In the genomic region with DNA sequence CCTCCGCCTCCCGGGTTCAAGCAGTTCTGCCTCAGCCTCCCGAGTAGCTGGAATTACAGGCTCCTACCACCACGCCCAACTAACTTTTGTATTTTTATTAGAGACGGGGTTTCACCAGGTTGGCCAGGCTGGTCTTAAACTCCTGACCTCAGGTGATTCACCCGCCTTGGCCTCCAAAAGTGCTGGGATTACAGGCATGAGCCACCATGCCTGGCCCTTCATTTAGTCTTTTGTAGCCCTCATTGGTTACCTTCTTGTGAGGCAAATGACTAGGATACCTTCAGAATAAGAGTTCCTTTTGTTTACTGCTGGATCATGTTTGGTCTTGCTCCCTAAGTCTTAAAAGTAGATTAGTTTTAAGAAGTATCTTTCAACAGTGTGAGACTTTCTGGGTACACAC, we compare ENCODE assay signal across 8 cellular contexts. TPM values are rescaled to one million over a fixed set of nuclear protein-coding genes. Genes with fewer than 3 reads are reported as not detected.
DNase-seq lines count a peak whose midpoint lies in the region; ATAC-seq, FAIRE-seq and TF ChIP-seq lines count a peak whose summit lies in the region.
"Not testable (repeated sequence)": the region's sequence is repeated elsewhere in the genome, so short reads cannot be mapped to it uniquely, and the experiment has no call there.

No MANE protein-coding gene starts in this region.

- H3K4me2 ChIP-seq in H9 (ENCODE audit: insufficient read depth, insufficient read length, low read length) = not testable (repeated sequence)

- H4K8ac ChIP-seq in H9 (replicated peaks; ENCODE audit: insufficient read length, low read depth, low read length) = not testable (repeated sequence)

- ATAC-seq in WTC11 = peak; percentile 71
- ATAC-seq in esophagus mucosa = peak; percentile 99

- not testable (repeated sequence) for H3K23me2 ChIP-seq in H9 (ENCODE audit: insufficient read length, low read depth, low read length, poor library complexity, severe bottlenecking)

- H3K79me2 ChIP-seq in H9 (ENCODE audit: insufficient read depth, low read length) = not testable (repeated sequence)

- H3K4ac ChIP-seq in H9 (ENCODE audit: low read depth, low read length) = not testable (repeated sequence)

- not testable (repeated sequence) for H3K56ac ChIP-seq in H9 (ENCODE audit: insufficient read length, low read depth, low read length)

- not testable (repeated sequence) for H3K27me3 Mint-ChIP-seq in H9 (ENCODE audit: low read depth); WTC11 (ENCODE audit: low read depth)

- not testable (repeated sequence) for FAIRE-seq in bronchial epithelial cell (lab: Jason Lieb, UNC)

- H3K14ac ChIP-seq in H9 (ENCODE audit: insufficient read depth, low read length) = not testable (repeated sequence)

- not testable (repeated sequence) for H2BK12ac ChIP-seq in H9 (ENCODE audit: insufficient read length, low read depth, low read length)

- peaks cover 44 to 48% of the 10 kb centered on the region in 2 experiments for H3K4me1 Mint-ChIP-seq in H9
- H3K4me1 Mint-ChIP-seq in WTC11 = peaks cover 59% of the 10 kb centered on the region

- not testable (repeated sequence) for H3K18ac ChIP-seq in H9 (ENCODE audit: insufficient read length, low read depth, low read length)

- not testable (repeated sequence) for H3K79me1 ChIP-seq in H9 (ENCODE audit: insufficient read depth, low read depth, low read length, poor library complexity, severe bottlenecking)

- H3K4me1 ChIP-seq in H9 (ENCODE audit: insufficient read depth, low read length) = not testable (repeated sequence)

- peak overlapping the region; percentile 28; the same call in 1 of the 2 replicates for H3K27ac ChIP-seq in C4-2B
- not testable (repeated sequence) for H3K27ac ChIP-seq in H9 (ENCODE audit: insufficient read length, low read depth, low read length)

- H3T11ph ChIP-seq in H9 (ENCODE audit: low read length) = not testable (repeated sequence)

- DNase-seq in H9; WTC11 (ENCODE audit: low spot score): not testable (repeated sequence)
- peak; percentile 8 for DNase-seq in NCI-H226
- DNase-seq in bronchial epithelial cell (ENCODE audit: low read depth) = peak; percentile 96
- peak; percentile 74 for DNase-seq in kidney tubule cell (ENCODE audit: low spot score)
- DNase-seq in renal cortical epithelial cell (ENCODE audit: low read depth) = peak; percentile 65

- not testable (repeated sequence) for H2BK5ac ChIP-seq in H9 (ENCODE audit: insufficient read length, low read length)

- not testable (repeated sequence) for H2AK5ac ChIP-seq in H9 (ENCODE audit: insufficient read length, low read length)

- not testable (repeated sequence) for H3K36me3 Mint-ChIP-seq in H9 (ENCODE audit: insufficient read depth in 1 of 3, low read depth in 3 of 3); WTC11

- not testable (repeated sequence) for H2BK15ac ChIP-seq in H9 (ENCODE audit: low read depth, low read length)

- H4K5ac ChIP-seq in H9 (ENCODE audit: insufficient read length, low read depth, low read length) = not testable (repeated sequence)

- CTCF ChIA-PET in WTC11 (lab: Charles Lee) = not testable (repeated sequence)

- H3K23ac ChIP-seq in H9 (ENCODE audit: insufficient read length, low read depth, low read length) = not testable (repeated sequence)

- WGBS in H9 (ENCODE audit: extremely low coverage, insufficient read length, low lambda C conversion rate) = no CpG with 5 or more reads among the region's 6 CpGs

- H3K27ac Mint-ChIP-seq in H9 (peak overlapping the region; percentile 13 to 74 (median 53); a peak in 3 of 7 replicates), WTC11 (peak overlapping the region; percentile 88)

- POLR2A ChIA-PET in WTC11 (lab: Charles Lee) = not testable (repeated sequence)

- not testable (repeated sequence) for H2BK120ac ChIP-seq in H9 (ENCODE audit: low read depth, low read length, poor library complexity, severe bottlenecking)

- H2BK20ac ChIP-seq in H9 (ENCODE audit: low read depth, low read length, poor library complexity, severe bottlenecking) = not testable (repeated sequence)

- H2AFZ ChIP-seq in H9 (ENCODE audit: low read length) = not testable (repeated sequence)

- not testable (repeated sequence) for H3K4me3 Mint-ChIP-seq in H9, WTC11

- not testable (repeated sequence) for H3K27me3 ChIP-seq in H9 (ENCODE audit: insufficient read depth, low read length); bronchial epithelial cell (ENCODE audit: control insufficient read depth, insufficient read depth, low read length)

- not testable (repeated sequence) for H4K20me1 ChIP-seq in H9 (ENCODE audit: control insufficient read depth, insufficient read depth, insufficient read length)

- not testable (repeated sequence) for H3K36me3 ChIP-seq in bronchial epithelial cell (ENCODE audit: control insufficient read depth, insufficient read depth, low read length)

- H3K9ac ChIP-seq in H9 (ENCODE audit: extremely low read depth, insufficient read length, low read length) = not testable (repeated sequence)

- not testable (repeated sequence) for H4K91ac ChIP-seq in H9 (ENCODE audit: insufficient read length, low read depth, low read length)

- not testable (repeated sequence) for H3K9me3 ChIP-seq in H9 (ENCODE audit: control insufficient read depth, low read depth, low read length)

- H3K9me3 Mint-ChIP-seq in H9, WTC11: not testable (repeated sequence)

- H3K4me3 ChIP-seq in bronchial epithelial cell (ENCODE audit: low read depth, low read length) = not testable (repeated sequence)

- not testable (repeated sequence) for TF ChIP-seq CTCF in C4-2B (conservative IDR thresholded peaks at IDR 0.05); H9 (conservative IDR thresholded peaks at IDR 0.05); WTC11 (IDR thresholded peaks at IDR 0.05); bronchial epithelial cell (IDR thresholded peaks at IDR 0.05; ENCODE audit: insufficient read depth, low read length, severe bottlenecking)

RNA-seq across cellular contexts. Expression of a gene that starts 39.0 kb away (rescaled TPM):
- 16.7 and 17.6 TPM in 2 replicates for total RNA-seq in H9 (2021)
- 26.7 to 32.2 TPM (median 26.8 TPM) in 3 replicates for total RNA-seq in WTC11 (2021)
- 23.2 and 26.8 TPM in 2 replicates for total RNA-seq in bronchial epithelial cell
- 42.9 TPM for total RNA-seq in esophagus mucosa
- total RNA-seq in renal cortical epithelial cell = 24.3 and 53.6 TPM in 2 replicates

RNA-seq across cellular contexts. Expression of a gene that starts 39.0 kb away (rescaled TPM):
- total RNA-seq in H9 (2021) (1.0 and 1.1 TPM in 2 replicates), WTC11 (2021) (1.9 to 2.4 TPM (median 2.4 TPM) in 3 replicates), bronchial epithelial cell (2.4 and 3.3 TPM in 2 replicates), esophagus mucosa (5.1 TPM), renal cortical epithelial cell (0.69 and 1.8 TPM in 2 replicates)
